ENCODE assay signal across 8 cellular contexts in genomic region chr19:57613941-57614743, GRCh38. TPM values are rescaled to one million over a fixed set of nuclear protein-coding genes. Genes with fewer than 3 reads are reported as not detected.
DNase-seq lines count a peak whose midpoint lies in the region; ATAC-seq and TF ChIP-seq lines count a peak whose summit lies in the region.

Gene ZNF134, plus strand, starts transcription at chr19:57614242. Its CDS starts 5,227 bp downstream, at chr19:57619469.

- H3K36me3 ChIP-seq in ascending aorta (peaks cover 32 to 42% of the 10 kb centered on the region in 2 donors), uterus (no peaks in the 10 kb centered on the region)

- peaks cover 50 to 59% of the 10 kb centered on the region in 2 donors for H3K9me3 ChIP-seq in ascending aorta
- peaks cover 0 to 54% of the 10 kb centered on the region in 2 donors for H3K9me3 ChIP-seq in uterus

- H3K4me3 ChIP-seq in ascending aorta (peak within 1 kb of the TSS; percentile 84 to 95), uterus (peak within 1 kb of the TSS; percentile 92 to 96)

- peak within 1 kb of the TSS; percentile 62 to 73 for H3K27ac ChIP-seq in ascending aorta
- H3K27ac ChIP-seq in uterus = peak within 1 kb of the TSS; percentile 53 to 54

- intact Hi-C loops in T-helper 2 cell treated with Interferon-gamma antibody and Interleukin-4, amounts not matched to agents 100 ng/mL and 5 ng/mL, for 36 hours (cut with micrococcal nuclease) = loop anchor here (1.0 kb wide), 5 partner anchors 15 to 251 kb away; partner anchors contain the start of genes TRAPPC2B, ZNF211, ZNF416 and ZNF530
- intact Hi-C loops in ascending aorta (cut with DNase I) (no loop called here), uterus (cut with DNase I; ENCODE audit: low total_unique reads) (no loop called here)

- H3K4me1 ChIP-seq in ascending aorta (peaks cover 3 to 8% of the 10 kb centered on the region in 2 donors), uterus (no peaks in the 10 kb centered on the region)

- ATAC-seq in HG02763 (IDR thresholded peaks at IDR 0.05; ENCODE audit: unreplicated experiment) = peak; percentile 98

- peak; percentile 87 for DNase-seq in NCI-H1694 (lab: John Stamatoyannopoulos, UW)
- peak; percentile 53 to 93 for DNase-seq in ascending aorta (ENCODE audit: low spot score in 2 of 2)
- DNase-seq in hepatic stellate cell (ENCODE audit: low spot score) = peak; percentile 95
- peak; percentile 88 for DNase-seq in putamen (ENCODE audit: low spot score)
- peak; percentile 83 to 85 for DNase-seq in uterus

- TF ChIP-seq POLR2A in uterus (IDR thresholded peaks at IDR 0.05) = no peak

- H3K27me3 ChIP-seq in ascending aorta = no peaks in the 10 kb centered on the region
- no peaks in the 10 kb centered on the region for H3K27me3 ChIP-seq in uterus

- TF ChIP-seq CTCF in GM12873 (IDR thresholded peaks at IDR 0.05; ENCODE audit: insufficient read depth, low read depth, low read length, missing control alignments) (peak; percentile 32), ascending aorta (IDR thresholded peaks at IDR 0.05) (peak in 1 of 3 experiments; percentile 28), uterus (IDR thresholded peaks at IDR 0.05) (peak; percentile 7 to 29 (median 16))

RNA-seq across cellular contexts. Expression of gene ZNF134, which starts in this region (rescaled TPM):
- 11.9 and 13.6 TPM in 2 replicates for total RNA-seq in T-helper 2 cell treated with Interferon-gamma antibody and Interleukin-4, amounts not matched to agents 100 ng/mL and 5 ng/mL, for 36 hours
- total RNA-seq in ascending aorta (1.7 TPM), uterus (10 to 100 TPM in 3 of 4 donors, 1 to 10 TPM in 1; 1.5 to 60.1 (median 16.5) TPM)

Comparison
In these comparisons a context has a peak if more than half of its experiments do, and no peak if none do; other contexts are left out.
1. Peak in every context shown above with its lines: DNase-seq, ATAC-seq, H3K4me3 ChIP-seq and H3K27ac ChIP-seq.